8 cellular contexts compared by ENCODE assay signal in the genomic region with DNA sequence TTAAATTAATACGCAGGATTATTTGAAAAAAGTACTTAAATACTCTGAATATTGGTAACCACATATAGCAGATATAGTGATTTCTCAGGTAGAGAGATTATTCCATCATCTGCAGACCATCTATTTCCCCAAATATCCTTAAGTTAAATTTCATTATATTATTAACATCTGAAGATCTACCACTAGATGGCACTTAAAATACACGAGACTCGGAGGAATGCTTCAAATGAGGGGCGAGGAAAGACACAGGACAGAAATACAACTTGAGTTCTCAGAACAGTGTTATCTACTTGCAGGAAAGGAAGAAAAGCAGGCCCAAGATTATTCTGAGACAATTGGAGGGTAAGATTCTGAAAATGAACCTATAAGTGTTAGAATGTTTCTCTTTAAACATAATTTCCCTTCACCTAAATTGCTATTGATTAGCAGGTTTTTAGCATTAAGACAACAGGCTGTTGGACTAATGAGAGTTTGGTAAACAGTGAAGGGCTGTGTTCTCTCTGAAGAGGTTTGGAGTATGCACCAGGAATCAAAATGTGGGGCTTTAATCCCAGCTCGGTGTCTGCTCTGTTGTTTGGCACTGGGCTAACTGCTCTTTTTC.
DNase-seq lines count a peak whose midpoint lies in the region; ATAC-seq and TF ChIP-seq lines count a peak whose summit lies in the region.

No MANE protein-coding gene starts in this region.

- CTCF ChIA-PET in PC-9 (lab: Charles Lee), result no interaction called here
- CTCF ChIA-PET in CD4-positive, alpha-beta memory T cell (lab: Charles Lee; ENCODE audit: partially characterized antibody), result no interaction called here

- H3K4me3 ChIP-seq in right atrium auricular region (no peak overlapping the region), PC-9 (no peak overlapping the region)
- H3K4me3 ChIP-seq in CD4-positive, alpha-beta memory T cell (ENCODE audit: low read length in 2 of 2), result no peak overlapping the region

- intact Hi-C loops in Right ventricle myocardium superior (cut with DNase I), result loop anchor here (5.0 kb wide), 1 partner anchor 815 kb away; no protein-coding TSS in a partner anchor
- intact Hi-C loops in PC-9 (cut with micrococcal nuclease; ENCODE audit: unreplicated experiment), result loop anchor here (2.0 kb wide), 1 partner anchor 811 kb away; no protein-coding TSS in a partner anchor
- intact Hi-C loops in CD4-positive, alpha-beta memory T cell (cut with micrococcal nuclease), result no loop called here

- H4K20me1 ChIP-seq in PC-9 (ENCODE audit: insufficient read depth), result no peaks in the 10 kb centered on the region

- BruUV-seq in PC-9 (replicated peaks; lab: Mats Ljungman, UMichigan), result no TSS peak

- DNase-seq in right atrium auricular region (ENCODE audit: low spot score), result no peak
- no peak for DNase-seq in Right ventricle myocardium superior
- DNase-seq in HT-29 (ENCODE audit: low spot score), result peak; percentile 47
- no peak for DNase-seq in PC-9
- peak; percentile 2 for DNase-seq in fibroblast of gingiva (ENCODE audit: low read depth)
- DNase-seq in retina, result peak; percentile 40
- no peak for DNase-seq in CD4-positive, alpha-beta memory T cell
- DNase-seq in GF-D8 (lab: John Stamatoyannopoulos, UW), result no peak

- H3K27ac Mint-ChIP-seq in CD4-positive, alpha-beta memory T cell, result no peak overlapping the region

- H3F3A ChIP-seq in PC-9 (ENCODE audit: insufficient read depth, low read depth), result no peaks in the 10 kb centered on the region

- H3K36me3 ChIP-seq in right atrium auricular region, result no peaks in the 10 kb centered on the region
- H3K36me3 ChIP-seq in PC-9 (ENCODE audit: low read depth), result no peaks in the 10 kb centered on the region
- no peaks in the 10 kb centered on the region for H3K36me3 ChIP-seq in CD4-positive, alpha-beta memory T cell (ENCODE audit: insufficient read depth, low read length)

- peaks cover 2 to 3% of the 10 kb centered on the region in 2 donors for H3K27me3 Mint-ChIP-seq in CD4-positive, alpha-beta memory T cell

- no peak for ATAC-seq in Right ventricle myocardium superior (ENCODE audit: poor library complexity)

- H3K4me1 Mint-ChIP-seq in CD4-positive, alpha-beta memory T cell, result peaks cover 0 to 4% (median under 1%) of the 10 kb centered on the region in 4 donors

- H3K27me3 ChIP-seq in right atrium auricular region (no peaks in the 10 kb centered on the region), PC-9 (ENCODE audit: insufficient read depth, low read depth) (peaks cover 8% of the 10 kb centered on the region; the same call in 1 of the 2 replicates)
- H3K27me3 ChIP-seq in CD4-positive, alpha-beta memory T cell (ENCODE audit: insufficient read depth, low read length), result no peaks in the 10 kb centered on the region

- H3K27ac ChIP-seq in right atrium auricular region (no peak overlapping the region), PC-9 (no peak overlapping the region)
- no peak overlapping the region for H3K27ac ChIP-seq in CD4-positive, alpha-beta memory T cell (ENCODE audit: low read depth, low read length)

- H3K36me3 Mint-ChIP-seq in CD4-positive, alpha-beta memory T cell, result no peaks in the 10 kb centered on the region

- H3K9me2 ChIP-seq in PC-9 (ENCODE audit: insufficient read depth), result no peaks in the 10 kb centered on the region

- H3K4me3 Mint-ChIP-seq in CD4-positive, alpha-beta memory T cell, result no peak overlapping the region

- TF ChIP-seq CTCF in right atrium auricular region (IDR thresholded peaks at IDR 0.05) (peak; percentile 15 to 63), PC-9 (conservative IDR thresholded peaks at IDR 0.05) (peak; percentile 77)

- POLR2A ChIA-PET in PC-9 (lab: Charles Lee; ENCODE audit: unreplicated experiment), result no interaction called here
- POLR2A ChIA-PET in CD4-positive, alpha-beta memory T cell (lab: Charles Lee; ENCODE audit: partially characterized antibody), result no interaction called here

- H3K9me3 Mint-ChIP-seq in CD4-positive, alpha-beta memory T cell, result peaks cover 0 to 2% (median 0%) of the 10 kb centered on the region in 8 donors

- no peaks in the 10 kb centered on the region for H3K79me2 ChIP-seq in PC-9 (ENCODE audit: low read depth)

- H3K9me3 ChIP-seq in right atrium auricular region, result no peaks in the 10 kb centered on the region
- no peaks in the 10 kb centered on the region for H3K9me3 ChIP-seq in PC-9 (ENCODE audit: insufficient read depth, low read depth)
- H3K9me3 ChIP-seq in CD4-positive, alpha-beta memory T cell (ENCODE audit: control insufficient read depth in 1 of 2, low read length in 2 of 2), result no peaks in the 10 kb centered on the region

- H2AFZ ChIP-seq in PC-9, result no peak overlapping the region

- no peak overlapping the region for H3K4me2 ChIP-seq in PC-9

- H3K4me1 ChIP-seq in right atrium auricular region (no peaks in the 10 kb centered on the region), PC-9 (replicated peaks; ENCODE audit: insufficient read depth) (no peaks in the 10 kb centered on the region)
- H3K4me1 ChIP-seq in CD4-positive, alpha-beta memory T cell (ENCODE audit: insufficient read depth, low read length), result no peaks in the 10 kb centered on the region

Comparison
In these comparisons a context has a peak if more than half of its experiments do, and no peak if none do; other contexts are left out.
1. DNase-seq: peak in HT-29 (single experiment), fibroblast of gingiva (single experiment) and retina (single experiment); none in right atrium auricular region (single experiment), Right ventricle myocardium superior (single experiment), PC-9 (0 of 2), CD4-positive, alpha-beta memory T cell (0 of 5) and GF-D8 (single experiment).